ENCODE assay signal across 23 cellular contexts in genomic region chr21:15355066-15355465, GRCh38.
DNase-seq lines count a peak whose midpoint lies in the region; ATAC-seq and TF ChIP-seq lines count a peak whose summit lies in the region.
"Had no signal": no experiment of that assay in that cellular context is flagged by ENCODE, and none has a peak within 500 bp of the region (broad histone marks: within the 10 kb centered on the region; RNA-seq: fewer than 3 reads in every experiment).

No MANE protein-coding gene starts in this region.

- no peak for TF ChIP-seq POLR2A in GM18505 (IDR thresholded peaks at IDR 0.05; ENCODE audit: borderline replicate concordance, extremely low read depth, insufficient read depth, insufficient read length)

- DNase-seq in GM12865 (ENCODE audit: low read depth) (peak; percentile 2), UCSD-AML1 (lab: John Stamatoyannopoulos, UW; ENCODE audit: unreplicated experiment) (peak; percentile 29), fibroblast of pulmonary artery (ENCODE audit: low read depth) (peak; percentile 31), GM13977 (ENCODE audit: low spot score) (no peak)
- DNase-seq: C1 segment of cervical spinal cord; CD8-positive, alpha-beta T cell; DND-41; H9; Karpas-422; MG63; NCI-H1417; NCI-H1694 treated with DMSO at 0.1 percent for 48 hours; NCI-H2081 treated with DMSO at 0.1 percent for 48 hours; NCI-H2171 treated with DMSO at 0.1 percent for 48 hours; NCI-H446; NCI-H526; OCI-M1; T-helper 1 cell had no signal

- H3K4me3 ChIP-seq in GM12865 (ENCODE audit: low read depth, low read length) (no peak overlapping the region), fibroblast of pulmonary artery (replicated peaks; ENCODE audit: low read depth, low read length) (no peak overlapping the region)
- H3K4me3 ChIP-seq: MG63, SJSA1 had no signal

- ATAC-seq in GM21825 (IDR thresholded peaks at IDR 0.05; ENCODE audit: unreplicated experiment) (no peak), GM18505 (IDR thresholded peaks at IDR 0.05; ENCODE audit: unreplicated experiment) (no peak), HG02884 (IDR thresholded peaks at IDR 0.05; ENCODE audit: unreplicated experiment) (no peak)
- ATAC-seq: CD8-positive, alpha-beta T cell; Right ventricle myocardium inferior had no signal

- TF ChIP-seq CTCF in GM12865 (IDR thresholded peaks at IDR 0.05; ENCODE audit: insufficient read depth, low read depth, low read length, missing control alignments) (no peak), fibroblast of pulmonary artery (IDR thresholded peaks at IDR 0.05; ENCODE audit: low read length, missing control alignments) (no peak), GM13977 (IDR thresholded peaks at IDR 0.05; ENCODE audit: extremely low read depth, insufficient read depth, missing control alignments) (no peak)

- in situ Hi-C loops in GM13977 (cut with MboI; ENCODE audit: low pct_unique_long_range_greater_than_20kb, low sequenced_read_pairs, unreplicated experiment) = no loop called here
